1 cellular context compared by ENCODE assay signal in genomic region chr19:34184880-34185491, GRCh38.
TF ChIP-seq lines count a peak whose summit lies in the region.

No MANE protein-coding gene starts in this region.

TF ChIP-seq in WTC11, 78 proteins besides CTCF, POLR2A, EP300 and RAD21 (continued from another document):
- TF ChIP-seq IRF2 (CRISPR knock-in tag; IDR thresholded peaks at IDR 0.05; ENCODE audit: borderline replicate concordance, low read depth): no peak
